Comparison of ENCODE assay signal across 9 cellular contexts in the genomic region with DNA sequence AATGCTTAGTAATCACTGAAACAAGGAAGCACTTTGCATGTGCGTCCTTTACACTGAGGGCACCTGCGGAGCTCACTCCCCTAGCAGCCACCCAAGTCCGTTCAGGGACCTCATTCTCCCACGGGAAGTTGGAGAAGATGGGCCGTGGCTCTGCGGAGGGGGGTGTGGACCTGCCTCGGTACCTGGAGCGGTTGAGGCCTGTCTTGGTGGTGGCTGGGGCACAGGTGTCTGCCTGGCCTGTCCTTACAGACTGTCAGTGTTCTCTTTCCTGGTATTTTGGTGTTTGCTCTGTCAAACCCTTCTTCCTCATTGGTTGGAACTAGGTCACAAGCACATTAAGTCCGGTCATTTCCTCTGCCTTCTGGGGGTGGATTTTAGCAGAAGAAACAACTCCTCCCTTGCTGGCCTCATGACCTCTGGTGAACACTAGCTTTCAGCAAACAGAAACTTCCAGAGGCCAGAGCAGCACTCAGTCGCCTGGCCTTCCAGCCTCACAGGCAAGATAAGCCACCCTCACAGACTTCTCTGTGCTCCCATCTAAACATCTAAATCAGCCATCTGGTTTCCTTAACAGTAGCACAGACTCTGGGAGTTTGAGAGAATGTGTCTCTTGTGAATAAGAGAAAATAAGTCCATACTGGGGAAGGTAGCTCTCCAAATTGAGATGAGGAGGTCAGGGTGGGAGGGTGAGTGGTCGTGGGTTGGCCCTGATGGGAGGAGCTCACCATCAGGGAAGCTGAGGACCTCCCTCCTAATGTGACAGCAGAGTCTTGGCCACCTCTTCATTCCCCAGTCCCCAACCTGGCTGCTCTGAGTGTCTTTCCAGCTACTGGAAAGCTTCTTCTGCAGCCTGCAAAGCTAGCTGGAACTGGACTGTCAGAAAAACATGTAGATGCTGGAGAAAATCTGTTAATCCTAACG. TPM values are rescaled to one million over a fixed set of nuclear protein-coding genes. Genes with fewer than 3 reads are reported as not detected.
A peak's percentile ranks its signal among the peaks of the same experiment; 100 is the strongest.
DNase-seq lines count a peak whose midpoint lies in the region; ATAC-seq and TF ChIP-seq lines count a peak whose summit lies in the region.
"Had no signal": no experiment of that assay in that cellular context is flagged by ENCODE, and none has a peak within 500 bp of the region (broad histone marks: within the 10 kb centered on the region; RNA-seq: fewer than 3 reads in every experiment).

No MANE protein-coding gene starts in this region.

- DNase-seq in GM23338 (ENCODE audit: low spot score) (no peak), left ventricle myocardium inferior (peak; percentile 20), gastrocnemius medialis (peak; percentile 37 to 38), amniotic stem cell (lab: John Stamatoyannopoulos, UW) (no peak)
- peak; percentile 18 for DNase-seq in activated CD4-positive, alpha-beta memory T cell treated with anti-CD3 and anti-CD28 coated beads for 36 hours
- no peak for DNase-seq in activated CD4-positive, CD25-positive, alpha-beta regulatory T cell (lab: John Stamatoyannopoulos, UW)
- DNase-seq in activated effector memory CD4-positive, alpha-beta T cell treated with anti-CD3 and anti-CD28 coated beads, Interleukin-2, amount 50 U/mL, for 16 hours = no peak
- DNase-seq: SW 1271 had no signal

- in situ Hi-C loops in gastrocnemius medialis (cut with MboI; ENCODE audit: low sequenced_read_pairs in 4 of 4) = no loop called here

- TF ChIP-seq CTCF in GM23338 (conservative IDR thresholded peaks at IDR 0.05; ENCODE audit: low read depth in 2 of 2) (no peak), left ventricle myocardium inferior (IDR thresholded peaks at IDR 0.05; ENCODE audit: borderline replicate concordance) (no peak), gastrocnemius medialis (IDR thresholded peaks at IDR 0.05 in 4 of 5, conservative IDR thresholded peaks at IDR 0.05 in 1 of 5) (no peak)

- H3K36me3 ChIP-seq in GM23338 (ENCODE audit: insufficient read depth) (no peaks in the 10 kb centered on the region), left ventricle myocardium inferior (peaks cover 29% of the 10 kb centered on the region), gastrocnemius medialis (peaks cover 0 to 26% of the 10 kb centered on the region in 2 donors)

- H3K79me2 ChIP-seq in GM23338 (replicated peaks; ENCODE audit: insufficient read depth) = no peaks in the 10 kb centered on the region

- no peaks in the 10 kb centered on the region for H3K27me3 ChIP-seq in GM23338 (ENCODE audit: insufficient read depth)
- no peaks in the 10 kb centered on the region for H3K27me3 ChIP-seq in left ventricle myocardium inferior (ENCODE audit: low read depth)
- no peaks in the 10 kb centered on the region for H3K27me3 ChIP-seq in gastrocnemius medialis

- H3K27ac Mint-ChIP-seq in GM23338 = peak overlapping the region; percentile 60; the same call in 1 of the 2 replicates
- peak overlapping the region; percentile 69 for H3K27ac Mint-ChIP-seq in activated CD4-positive, alpha-beta memory T cell treated with anti-CD3 and anti-CD28 coated beads for 36 hours

- no peak overlapping the region for H3K4me3 Mint-ChIP-seq in GM23338
- no peak overlapping the region for H3K4me3 Mint-ChIP-seq in activated CD4-positive, alpha-beta memory T cell treated with anti-CD3 and anti-CD28 coated beads for 36 hours

- H3K27me3 Mint-ChIP-seq in GM23338 (ENCODE audit: insufficient read depth, low read depth, poor library complexity) = peaks cover 6% of the 10 kb centered on the region
- no peaks in the 10 kb centered on the region for H3K27me3 Mint-ChIP-seq in activated CD4-positive, alpha-beta memory T cell treated with anti-CD3 and anti-CD28 coated beads for 36 hours

- H3K4me1 Mint-ChIP-seq in GM23338 = peaks cover 4% of the 10 kb centered on the region; the same call in 1 of the 3 replicates
- peaks cover 19% of the 10 kb centered on the region for H3K4me1 Mint-ChIP-seq in activated CD4-positive, alpha-beta memory T cell treated with anti-CD3 and anti-CD28 coated beads for 36 hours (ENCODE audit: low read depth)

- POLR2A ChIA-PET in activated CD4-positive, alpha-beta memory T cell treated with anti-CD3 and anti-CD28 coated beads for 36 hours (lab: Charles Lee) = interaction anchor here (1.0 kb wide), 2 partner anchors 8 to 53 kb away, joined by 3 read pairs; partner anchors contain the start of gene SNAP29

- H3K4me1 ChIP-seq in GM23338 (ENCODE audit: insufficient read depth) (no peaks in the 10 kb centered on the region), left ventricle myocardium inferior (peaks cover 39% of the 10 kb centered on the region), gastrocnemius medialis (peaks cover 4 to 16% of the 10 kb centered on the region in 2 donors)

- H3K9me3 Mint-ChIP-seq in GM23338 = no peaks in the 10 kb centered on the region
- no peaks in the 10 kb centered on the region for H3K9me3 Mint-ChIP-seq in activated CD4-positive, alpha-beta memory T cell treated with anti-CD3 and anti-CD28 coated beads for 36 hours

- intact Hi-C loops in activated CD4-positive, alpha-beta memory T cell treated with anti-CD3 and anti-CD28 coated beads for 36 hours (cut with micrococcal nuclease) = no loop called here
- intact Hi-C loops in left ventricle myocardium inferior (cut with micrococcal nuclease) = no loop called here
- intact Hi-C loops in gastrocnemius medialis (cut with DNase I; ENCODE audit: low total_unique reads) = no loop called here

- no peak overlapping the region for H3K27ac ChIP-seq in GM23338 (ENCODE audit: low read depth)
- peak overlapping the region; percentile 82 for H3K27ac ChIP-seq in left ventricle myocardium inferior (replicated peaks)
- peak overlapping the region; percentile 42 to 84 (median 72) for H3K27ac ChIP-seq in gastrocnemius medialis

- H3K4me2 ChIP-seq in GM23338 = no peak overlapping the region

- no peak overlapping the region for H3K4me3 ChIP-seq in GM23338
- H3K4me3 ChIP-seq in left ventricle myocardium inferior = peak overlapping the region; percentile 32
- H3K4me3 ChIP-seq in gastrocnemius medialis = peak overlapping the region in 1 of 4 donors; percentile 24

- no peaks in the 10 kb centered on the region for H3K9me2 ChIP-seq in GM23338 (ENCODE audit: insufficient read depth)

- no peaks in the 10 kb centered on the region for H3F3A ChIP-seq in GM23338 (replicated peaks; ENCODE audit: low read depth)

- H3K9me3 ChIP-seq in left ventricle myocardium inferior (replicated peaks) (no peaks in the 10 kb centered on the region), gastrocnemius medialis (no peaks in the 10 kb centered on the region)

- H4K20me1 ChIP-seq in GM23338 (replicated peaks; ENCODE audit: insufficient read depth) = no peaks in the 10 kb centered on the region

- H3K36me3 Mint-ChIP-seq in GM23338 (ENCODE audit: low read depth) = no peaks in the 10 kb centered on the region; the same call in 2 of the 3 replicates
- H3K36me3 Mint-ChIP-seq in activated CD4-positive, alpha-beta memory T cell treated with anti-CD3 and anti-CD28 coated beads for 36 hours = peaks cover 2% of the 10 kb centered on the region

- CTCF ChIA-PET in activated CD4-positive, alpha-beta memory T cell treated with anti-CD3 and anti-CD28 coated beads for 36 hours (lab: Charles Lee) = interaction anchor here (0.9 to 1.0 kb wide), 2 partner anchors 18 to 50 kb away, joined by 4 read pairs; partner anchors contain the start of gene CRKL

- TF ChIP-seq POLR2A in gastrocnemius medialis (IDR thresholded peaks at IDR 0.05) = peak; percentile 17 to 53

- no peak overlapping the region for H2AFZ ChIP-seq in GM23338

- ATAC-seq in GM23338 = no peak
- ATAC-seq in gastrocnemius medialis = peak; percentile 50 to 81
- ATAC-seq in GM21723 (IDR thresholded peaks at IDR 0.05; ENCODE audit: unreplicated experiment) = no peak

TF ChIP-seq in GM23338, 12 proteins besides CTCF, POLR2A, EP300 and RAD21 (continues in another document):
- TF ChIP-seq REST (IDR thresholded peaks at IDR 0.05; ENCODE audit: unreplicated experiment) = no peak

RNA-seq across cellular contexts. Expression of gene SNAP29, which starts 8.6 kb away (rescaled TPM):
- total RNA-seq in GM23338 (2014; rRNA removed; shearing (Covaris generic)) = 8.2 and 10.2 TPM in 2 replicates
- 20.8 and 22.9 TPM in 2 replicates for polyA plus RNA-seq in GM23338 (2016; fragmentation: Nextera tagmentation; extraction: Ambion mirVana)
- total RNA-seq in activated CD4-positive, alpha-beta memory T cell treated with anti-CD3 and anti-CD28 coated beads for 36 hours = 10 to 100 TPM; 28.2 to 29.1 TPM
- total RNA-seq in left ventricle myocardium inferior (25.8 TPM), gastrocnemius medialis (10 to 100 TPM; 22.1 to 41.1 (median 28.7) TPM)

RNA-seq across cellular contexts. Expression of gene PI4KA, which starts 8.8 kb away (rescaled TPM):
- total RNA-seq in GM23338 (2014; rRNA removed; shearing (Covaris generic)) = 37.2 and 38.1 TPM in 2 replicates
- 13.0 and 17.1 TPM in 2 replicates for polyA plus RNA-seq in GM23338 (2016; fragmentation: Nextera tagmentation; extraction: Ambion mirVana)
- 10 to 100 TPM; 57.9 to 58.9 TPM for total RNA-seq in activated CD4-positive, alpha-beta memory T cell treated with anti-CD3 and anti-CD28 coated beads for 36 hours
- total RNA-seq in left ventricle myocardium inferior (40.5 TPM), gastrocnemius medialis (10 to 100 TPM; 40.1 to 59.7 (median 45.4) TPM)

RNA-seq across cellular contexts. Expression of gene CRKL, which starts 49.8 kb away (rescaled TPM):
- total RNA-seq in GM23338 (2014; rRNA removed; shearing (Covaris generic)) = 97.6 and 104 TPM in 2 replicates
- 39.5 and 40.7 TPM in 2 replicates for polyA plus RNA-seq in GM23338 (2016; fragmentation: Nextera tagmentation; extraction: Ambion mirVana)
- total RNA-seq in activated CD4-positive, alpha-beta memory T cell treated with anti-CD3 and anti-CD28 coated beads for 36 hours = 10 to 100 TPM; 65.1 to 65.7 TPM
- 52.6 TPM for total RNA-seq in left ventricle myocardium inferior
- total RNA-seq in gastrocnemius medialis = 100 to 1,000 TPM in 1 of 4 donors, 10 to 100 TPM in 3; 73.3 to 109 (median 84.7) TPM

Comparison
In these comparisons a context has a peak if more than half of its experiments do, and no peak if none do; other contexts are left out.
1. ATAC-seq: peak in gastrocnemius medialis (2 of 2); none in GM23338 (single experiment) and GM21723 (single experiment).
2. DNase-seq: peak in activated CD4-positive, alpha-beta memory T cell treated with anti-CD3 and anti-CD28 coated beads for 36 hours (single experiment), left ventricle myocardium inferior (single experiment) and gastrocnemius medialis (2 of 2); none in GM23338 (single experiment), activated CD4-positive, CD25-positive, alpha-beta regulatory T cell (0 of 4), amniotic stem cell (single experiment) and activated effector memory CD4-positive, alpha-beta T cell treated with anti-CD3 and anti-CD28 coated beads, Interleukin-2, amount 50 U/mL, for 16 hours (single experiment).